Comparison of ENCODE assay signal across 18 cellular contexts in genomic region chr3:3632439-3632838, GRCh38.
"Had no signal": no experiment of that assay in that cellular context is flagged by ENCODE, and none has a peak within 500 bp of the region (broad histone marks: within the 10 kb centered on the region; RNA-seq: fewer than 3 reads in every experiment).

No MANE protein-coding gene starts in this region.

- H3K4me1 ChIP-seq: body of pancreas, neural progenitor cell, psoas muscle, transverse colon had no signal

- H3K27ac Mint-ChIP-seq: activated CD4-positive, alpha-beta T cell treated with anti-CD3 and anti-CD28 coated beads, Interleukin-2, amount 10 ng/mL, durations not matched to agents 24 days and 14 days; activated CD8-positive, alpha-beta T cell treated with anti-CD3 and anti-CD28 coated beads, Interleukin-2, amount 10 ng/mL, durations not matched to agents 7 days and 5 days; activated naive CD4-positive, alpha-beta T cell treated with anti-CD3 and anti-CD28 coated beads for 36 hours; activated T-cell treated with anti-CD3 and anti-CD28 coated beads, Interleukin-2, amount 50 U/mL, for 24 hours; activated T-helper 2 cell treated with anti-CD3 and anti-CD28 coated beads, Interferon-gamma antibody, Interleukin-2, Interleukin-4, amounts not matched to agents 10 μg/mL and 5 μg/mL and 100 μg/mL, durations not matched to agents 14 hours and 24 hours and 36 hours; naive thymus-derived CD4-positive, alpha-beta T cell; neural progenitor cell; stimulated activated naive CD8-positive, alpha-beta T cell treated with anti-CD3 and anti-CD28 coated beads, Interleukin-15, Interleukin-2, amounts not matched to agents 100 ng/mL and 50 ng/mL, for 24 hours had no signal

- DNase-seq: activated CD4-positive, alpha-beta T cell treated with anti-CD3 and anti-CD28 coated beads, Interleukin-2, amount 10 ng/mL, durations not matched to agents 24 days and 14 days; activated CD8-positive, alpha-beta T cell treated with anti-CD3 and anti-CD28 coated beads, Interleukin-2, amount 10 ng/mL, durations not matched to agents 7 days and 5 days; activated naive CD4-positive, alpha-beta T cell treated with anti-CD3 and anti-CD28 coated beads for 36 hours; activated T-cell treated with anti-CD3 and anti-CD28 coated beads, Interleukin-2, amount 50 U/mL, for 24 hours; body of pancreas; caudate nucleus; hippocampal formation; left cardiac atrium; mesendoderm; naive thymus-derived CD4-positive, alpha-beta T cell; psoas muscle; right cardiac atrium; stimulated activated CD4-positive, alpha-beta T cell treated with anti-CD3 and anti-CD28 coated beads, Interleukin-2, amount 100 ng/mL, for 24 hours; transverse colon had no signal

- H3K9ac ChIP-seq: neural progenitor cell had no signal

- H3K27me3 ChIP-seq: body of pancreas, neural progenitor cell, suprapubic skin, transverse colon had no signal

- H3K27me3 Mint-ChIP-seq: activated CD4-positive, alpha-beta T cell treated with anti-CD3 and anti-CD28 coated beads, Interleukin-2, amount 10 ng/mL, durations not matched to agents 24 days and 14 days; activated T-cell treated with anti-CD3 and anti-CD28 coated beads, Interleukin-2, amount 50 U/mL, for 24 hours; stimulated activated naive CD8-positive, alpha-beta T cell treated with anti-CD3 and anti-CD28 coated beads, Interleukin-15, Interleukin-2, amounts not matched to agents 100 ng/mL and 50 ng/mL, for 24 hours had no signal

- H3K4me2 ChIP-seq: neural progenitor cell had no signal

- H2AFZ ChIP-seq: neural progenitor cell had no signal

- H3K36me3 Mint-ChIP-seq: naive thymus-derived CD4-positive, alpha-beta T cell; neural progenitor cell had no signal

- H3K4me3 Mint-ChIP-seq: activated CD4-positive, alpha-beta T cell treated with anti-CD3 and anti-CD28 coated beads, Interleukin-2, amount 10 ng/mL, durations not matched to agents 24 days and 14 days; activated CD8-positive, alpha-beta T cell treated with anti-CD3 and anti-CD28 coated beads, Interleukin-2, amount 10 ng/mL, durations not matched to agents 7 days and 5 days; activated naive CD4-positive, alpha-beta T cell treated with anti-CD3 and anti-CD28 coated beads for 36 hours; activated T-cell treated with anti-CD3 and anti-CD28 coated beads, Interleukin-2, amount 50 U/mL, for 24 hours; naive thymus-derived CD4-positive, alpha-beta T cell; neural progenitor cell; stimulated activated naive CD8-positive, alpha-beta T cell treated with anti-CD3 and anti-CD28 coated beads, Interleukin-15, Interleukin-2, amounts not matched to agents 100 ng/mL and 50 ng/mL, for 24 hours had no signal

- H3K4me1 Mint-ChIP-seq: activated CD4-positive, alpha-beta T cell treated with anti-CD3 and anti-CD28 coated beads, Interleukin-2, amount 10 ng/mL, durations not matched to agents 24 days and 14 days; neural progenitor cell had no signal

- H3K4me3 ChIP-seq: body of pancreas, neural progenitor cell, psoas muscle, suprapubic skin, transverse colon had no signal

- H3K27ac ChIP-seq: body of pancreas, neural progenitor cell, psoas muscle, suprapubic skin, transverse colon had no signal

- H3K9me3 ChIP-seq: body of pancreas, psoas muscle, suprapubic skin, transverse colon had no signal

- ATAC-seq: activated CD8-positive, alpha-beta T cell treated with anti-CD3 and anti-CD28 coated beads, Interleukin-2, amount 10 ng/mL, durations not matched to agents 7 days and 5 days; body of pancreas; left cardiac atrium; naive thymus-derived CD4-positive, alpha-beta T cell; psoas muscle; right cardiac atrium had no signal

- H3K36me3 ChIP-seq: neural progenitor cell, suprapubic skin, transverse colon had no signal

- H3K9me3 Mint-ChIP-seq: activated naive CD4-positive, alpha-beta T cell treated with anti-CD3 and anti-CD28 coated beads for 36 hours; activated T-cell treated with anti-CD3 and anti-CD28 coated beads, Interleukin-2, amount 50 U/mL, for 24 hours; activated T-helper 2 cell treated with anti-CD3 and anti-CD28 coated beads, Interferon-gamma antibody, Interleukin-2, Interleukin-4, amounts not matched to agents 10 μg/mL and 5 μg/mL and 100 μg/mL, durations not matched to agents 14 hours and 24 hours and 36 hours; neural progenitor cell; stimulated activated naive CD8-positive, alpha-beta T cell treated with anti-CD3 and anti-CD28 coated beads, Interleukin-15, Interleukin-2, amounts not matched to agents 100 ng/mL and 50 ng/mL, for 24 hours had no signal
